ENCODE assay signal across 23 cellular contexts in the genomic region with DNA sequence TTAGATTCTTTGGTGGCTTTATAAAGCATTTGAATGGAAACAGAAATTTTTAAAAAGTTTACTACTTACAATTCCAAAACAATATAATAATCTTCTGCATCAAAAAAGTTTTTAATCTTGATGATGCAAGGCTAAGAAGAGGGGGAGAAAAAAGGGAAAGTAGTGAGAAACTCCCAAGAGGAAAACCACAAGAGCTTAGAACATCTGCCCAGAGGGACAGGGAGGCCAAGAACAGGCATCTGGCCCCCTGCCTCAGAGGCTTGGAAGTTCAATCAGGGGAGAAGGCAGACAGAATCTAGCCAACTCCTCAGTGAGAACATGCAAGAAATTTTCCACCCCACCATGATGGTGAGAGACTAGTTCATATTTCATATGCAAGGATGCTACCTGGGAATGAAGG.
"Had no signal": no experiment of that assay in that cellular context is flagged by ENCODE, and none has a peak within 500 bp of the region (broad histone marks: within the 10 kb centered on the region; RNA-seq: fewer than 3 reads in every experiment).

No MANE protein-coding gene starts in this region.

- H3K4me3 ChIP-seq: lower lobe of right lung, mucosa of descending colon, neural progenitor cell, testis, uterus had no signal

- DNase-seq: activated CD4-positive, alpha-beta memory T cell treated with anti-CD3 and anti-CD28 coated beads for 36 hours; activated CD4-positive, alpha-beta T cell treated with anti-CD3 and anti-CD28 coated beads for 48 hours; activated CD4-positive, CD25-positive, alpha-beta regulatory T cell; activated effector memory CD4-positive, alpha-beta T cell treated with Interleukin-2 at 50 U/mL for 16 hours; activated naive CD4-positive, alpha-beta T cell treated with anti-CD3 and anti-CD28 coated beads for 36 hours; activated naive CD8-positive, alpha-beta T cell treated with anti-CD3 and anti-CD28 coated beads, Interleukin-2, amount 10 ng/mL, durations not matched to agents 7 days and 5 days; activated T-cell treated with anti-CD3 and anti-CD28 coated beads, Interleukin-2, amount 50 U/mL, for 72 hours; cerebellar nuclear complex; cortex of kidney; lower lobe of right lung; mesendoderm; mucosa of descending colon; naive thymus-derived CD8-positive, alpha-beta T cell; posterior cingulate gyrus; stimulated activated CD4-positive, alpha-beta T cell treated with anti-CD3 and anti-CD28 coated beads, Interleukin-2, amount 100 ng/mL, for 48 hours; stimulated activated CD8-positive, alpha-beta memory T cell treated with anti-CD3 and anti-CD28 coated beads, Interleukin-4, amount 100 ng/mL, for 48 hours; stimulated activated naive CD4-positive, alpha-beta T cell; T-helper 1 cell; T1000; testis; trophoblast cell; uterus had no signal
